Comparison of ENCODE assay signal across 8 cellular contexts in the genomic region with DNA sequence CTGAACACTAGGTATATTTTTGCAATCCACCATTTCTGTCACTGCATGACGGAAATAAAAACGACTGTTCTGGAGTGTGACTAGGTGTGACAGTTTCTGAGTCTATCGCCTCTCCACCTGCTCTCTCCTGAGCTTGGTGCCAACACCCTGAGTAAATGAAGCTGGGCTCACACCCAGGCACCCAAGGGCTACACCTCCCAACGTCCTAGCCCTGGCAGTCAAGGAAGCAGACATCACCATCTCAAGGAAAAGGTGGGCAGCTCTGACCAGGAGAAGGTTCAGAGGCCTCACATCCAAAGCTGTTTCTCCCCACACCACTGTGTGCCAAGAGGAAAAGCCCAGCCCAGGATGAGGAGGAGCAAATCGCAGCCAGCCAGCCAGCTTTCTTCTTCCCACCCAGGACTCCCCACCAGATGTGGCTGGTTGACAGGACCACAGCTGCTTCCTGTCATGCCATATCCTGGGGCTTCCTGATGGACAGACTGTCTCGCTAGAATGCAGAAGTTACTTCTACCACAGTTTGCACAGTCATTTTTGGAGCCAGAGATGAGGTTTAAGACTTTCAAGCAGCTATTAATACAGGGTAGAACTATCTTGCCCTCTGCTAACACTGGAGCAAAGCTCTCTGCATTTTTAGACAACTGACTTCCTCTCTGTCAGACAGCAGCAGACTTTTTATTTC. TPM values are rescaled to one million over a fixed set of nuclear protein-coding genes. Genes with fewer than 3 reads are reported as not detected.
DNase-seq lines count a peak whose midpoint lies in the region; ATAC-seq and TF ChIP-seq lines count a peak whose summit lies in the region.

No MANE protein-coding gene starts in this region.

- CTCF ChIA-PET in activated CD4-positive, alpha-beta memory T cell treated with anti-CD3 and anti-CD28 coated beads, Interleukin-2, amount 10 ng/mL, durations not matched to agents 7 days and 5 days (lab: Charles Lee) = interaction anchor here (0.6 to 8.7 kb wide), 23 partner anchors 10 to 238 kb away, joined by 3 to 111 read pairs (median 4); a partner anchor contains a TSS

- no peaks in the 10 kb centered on the region for H3K27me3 Mint-ChIP-seq in activated CD4-positive, alpha-beta memory T cell treated with anti-CD3 and anti-CD28 coated beads, Interleukin-2, amount 10 ng/mL, durations not matched to agents 7 days and 5 days

- peaks cover 80% of the 10 kb centered on the region for H3K4me1 Mint-ChIP-seq in activated CD4-positive, alpha-beta memory T cell treated with anti-CD3 and anti-CD28 coated beads, Interleukin-2, amount 10 ng/mL, durations not matched to agents 7 days and 5 days

- peak overlapping the region; percentile 92 for H3K4me3 Mint-ChIP-seq in activated CD4-positive, alpha-beta memory T cell treated with anti-CD3 and anti-CD28 coated beads, Interleukin-2, amount 10 ng/mL, durations not matched to agents 7 days and 5 days

- peaks cover 32% of the 10 kb centered on the region for H3K4me1 ChIP-seq in cardiac muscle cell (ENCODE audit: low read depth)

- H3K27me3 ChIP-seq in cardiac muscle cell = no peaks in the 10 kb centered on the region

- POLR2A ChIA-PET in activated CD4-positive, alpha-beta memory T cell treated with anti-CD3 and anti-CD28 coated beads, Interleukin-2, amount 10 ng/mL, durations not matched to agents 7 days and 5 days (lab: Charles Lee) = interaction anchor here (0.7 to 8.6 kb wide), 31 partner anchors 8 to 584 kb away, joined by 3 to 121 read pairs (median 6); a partner anchor contains a TSS

- DNase-seq in AML-193 (lab: John Stamatoyannopoulos, UW) (peak; percentile 96 to 98), cardiac muscle cell (ENCODE audit: low read depth in 1 of 2, low spot score in 1 of 2) (peak in 1 of 2 donors; percentile 73), ureter (ENCODE audit: low spot score) (no peak), GOT3 (lab: John Stamatoyannopoulos, UW) (no peak)
- DNase-seq in activated CD4-positive, alpha-beta memory T cell treated with anti-CD3 and anti-CD28 coated beads, Interleukin-2, amount 10 ng/mL, durations not matched to agents 7 days and 5 days = peak; percentile 75

- no peaks in the 10 kb centered on the region for H3K36me3 ChIP-seq in cardiac muscle cell

- H3K4me3 ChIP-seq in cardiac muscle cell (no peak overlapping the region), skin epidermis (no peak overlapping the region)

- ATAC-seq in GM19023 (IDR thresholded peaks at IDR 0.05; ENCODE audit: unreplicated experiment) = peak; percentile 47
- ATAC-seq in HG03457 (IDR thresholded peaks at IDR 0.05; ENCODE audit: unreplicated experiment) = peak; percentile 39

- H3K27ac ChIP-seq in cardiac muscle cell = peak overlapping the region; percentile 96
- peak overlapping the region in 20 of 21 experiments; percentile 7 to 98 (median 72) for H3K27ac ChIP-seq in skin epidermis

- no peaks in the 10 kb centered on the region for H3K9me3 ChIP-seq in cardiac muscle cell (ENCODE audit: low read depth)

- H3K9me3 Mint-ChIP-seq in activated CD4-positive, alpha-beta memory T cell treated with anti-CD3 and anti-CD28 coated beads, Interleukin-2, amount 10 ng/mL, durations not matched to agents 7 days and 5 days = no peaks in the 10 kb centered on the region

- peak overlapping the region; percentile 97 for H3K27ac Mint-ChIP-seq in activated CD4-positive, alpha-beta memory T cell treated with anti-CD3 and anti-CD28 coated beads, Interleukin-2, amount 10 ng/mL, durations not matched to agents 7 days and 5 days

- H3K36me3 Mint-ChIP-seq in activated CD4-positive, alpha-beta memory T cell treated with anti-CD3 and anti-CD28 coated beads, Interleukin-2, amount 10 ng/mL, durations not matched to agents 7 days and 5 days (ENCODE audit: low read depth) = peaks cover 56% of the 10 kb centered on the region

- no peak for TF ChIP-seq CTCF in cardiac muscle cell (IDR thresholded peaks at IDR 0.05; ENCODE audit: low read depth, low read length)

RNA-seq across cellular contexts. Expression of a gene that starts 3.3 kb away (rescaled TPM):
- 100 to 1,000 TPM; 144 to 156 TPM for total RNA-seq in activated CD4-positive, alpha-beta memory T cell treated with anti-CD3 and anti-CD28 coated beads, Interleukin-2, amount 10 ng/mL, durations not matched to agents 7 days and 5 days
- 52.3 and 55.1 TPM in 2 replicates for total RNA-seq in cardiac muscle cell
- 89.0 and 115 TPM in 2 replicates for polyA plus RNA-seq in cardiac muscle cell
- 96.3 TPM for total RNA-seq in ureter

RNA-seq across cellular contexts. Expression of a gene that starts 20.0 kb away (rescaled TPM):
- total RNA-seq in activated CD4-positive, alpha-beta memory T cell treated with anti-CD3 and anti-CD28 coated beads, Interleukin-2, amount 10 ng/mL, durations not matched to agents 7 days and 5 days = 10 to 100 TPM; 82.8 to 92.9 TPM
- total RNA-seq in cardiac muscle cell (170 and 285 TPM in 2 replicates), ureter (50.8 TPM)
- 106 and 173 TPM in 2 replicates for polyA plus RNA-seq in cardiac muscle cell

RNA-seq across cellular contexts. Expression of a gene that starts 26.9 kb away (rescaled TPM):
- total RNA-seq in activated CD4-positive, alpha-beta memory T cell treated with anti-CD3 and anti-CD28 coated beads, Interleukin-2, amount 10 ng/mL, durations not matched to agents 7 days and 5 days = 10 to 100 TPM; 74.9 to 84.2 TPM
- 39.5 and 52.4 TPM in 2 replicates for total RNA-seq in cardiac muscle cell
- 40.0 and 54.6 TPM in 2 replicates for polyA plus RNA-seq in cardiac muscle cell
- total RNA-seq in ureter = 54.8 TPM

RNA-seq across cellular contexts. Expression of a gene that starts 36.8 kb away (rescaled TPM):
- 100 to 1,000 TPM; 103 to 116 TPM for total RNA-seq in activated CD4-positive, alpha-beta memory T cell treated with anti-CD3 and anti-CD28 coated beads, Interleukin-2, amount 10 ng/mL, durations not matched to agents 7 days and 5 days
- total RNA-seq in cardiac muscle cell = 109 and 168 TPM in 2 replicates
- 107 and 157 TPM in 2 replicates for polyA plus RNA-seq in cardiac muscle cell
- 171 TPM for total RNA-seq in ureter

RNA-seq across cellular contexts. Expression of a gene that starts 43.4 kb away (rescaled TPM):
- under 1 TPM in 1 of 2 experiments, not detected in 1; 0.18 TPM for total RNA-seq in activated CD4-positive, alpha-beta memory T cell treated with anti-CD3 and anti-CD28 coated beads, Interleukin-2, amount 10 ng/mL, durations not matched to agents 7 days and 5 days
- total RNA-seq in cardiac muscle cell (not detected in 2 replicates), ureter (not detected)
- not detected in 2 replicates for polyA plus RNA-seq in cardiac muscle cell

Comparison
In these comparisons a context has a peak if more than half of its experiments do, and no peak if none do; other contexts are left out.
1. DNase-seq: peak in AML-193 (2 of 2) and activated CD4-positive, alpha-beta memory T cell treated with anti-CD3 and anti-CD28 coated beads, Interleukin-2, amount 10 ng/mL, durations not matched to agents 7 days and 5 days (single experiment); none in ureter (single experiment) and GOT3 (single experiment).